ENCODE assay signal across 19 cellular contexts in genomic region chr2:69084492-69084891, GRCh38.
A peak's percentile ranks its signal among the peaks of the same experiment; 100 is the strongest.
DNase-seq lines count a peak whose midpoint lies in the region; ATAC-seq, FAIRE-seq and TF ChIP-seq lines count a peak whose summit lies in the region.
"Had no signal": no experiment of that assay in that cellular context is flagged by ENCODE, and none has a peak within 500 bp of the region (broad histone marks: within the 10 kb centered on the region; RNA-seq: fewer than 3 reads in every experiment).

No MANE protein-coding gene starts in this region.

- H3K27ac ChIP-seq in Panc1 (ENCODE audit: low read length) (peak overlapping the region; percentile 94; the same call in 1 of the 2 replicates), parathyroid adenoma (peak overlapping the region; percentile 98), vagina (peak overlapping the region; percentile 78)

- H3K36me3 ChIP-seq in Panc1 (ENCODE audit: control insufficient read depth, insufficient read depth, low read length) (peaks cover 3% of the 10 kb centered on the region; the same call in 1 of the 2 replicates), parathyroid adenoma (ENCODE audit: control insufficient read depth, insufficient read depth, low read length) (no peaks in the 10 kb centered on the region), vagina (no peaks in the 10 kb centered on the region)

- no peak overlapping the region for H3K27ac Mint-ChIP-seq in WTC11
- H3K27ac Mint-ChIP-seq: CD4-positive, CD25-positive, alpha-beta regulatory T cell; CD8-positive, alpha-beta T cell; GM23338; H9; HFFc6 had no signal

- no peaks in the 10 kb centered on the region for H3K9me3 ChIP-seq in Panc1 (ENCODE audit: control insufficient read depth, insufficient read depth, low read depth, low read length)
- H3K9me3 ChIP-seq in parathyroid adenoma (ENCODE audit: control insufficient read depth, low read length): no peaks in the 10 kb centered on the region
- H3K9me3 ChIP-seq in vagina: no peaks in the 10 kb centered on the region
- H3K9me3 ChIP-seq: Caco-2 had no signal

- no peak for TF ChIP-seq POLR2A in vagina (IDR thresholded peaks at IDR 0.05)

- H3K4me1 Mint-ChIP-seq in WTC11: peaks cover 15% of the 10 kb centered on the region
- H3K4me1 Mint-ChIP-seq: CD4-positive, CD25-positive, alpha-beta regulatory T cell; GM23338 had no signal

- peaks cover 13% of the 10 kb centered on the region for H3K36me3 Mint-ChIP-seq in WTC11
- H3K36me3 Mint-ChIP-seq: CD4-positive, CD25-positive, alpha-beta regulatory T cell; CD8-positive, alpha-beta T cell had no signal

- no peak overlapping the region for H2AFZ ChIP-seq in parathyroid adenoma
- H2AFZ ChIP-seq: GM23338 had no signal

- intact Hi-C loops in Panc1 (cut with micrococcal nuclease; ENCODE audit: unreplicated experiment) (no loop called here), vagina (cut with DNase I) (no loop called here)

- CTCF ChIA-PET in Panc1 (lab: Charles Lee): interaction anchor here (0.7 kb wide), 1 partner anchor 9 kb away, joined by 6 read pairs; no protein-coding TSS in a partner anchor
- CTCF ChIA-PET in WTC11 (lab: Charles Lee): no interaction called here

- H3K79me2 ChIP-seq in parathyroid adenoma: no peaks in the 10 kb centered on the region

- ATAC-seq in Panc1 (no peak), WTC11 (no peak), HG02571 (IDR thresholded peaks at IDR 0.05; ENCODE audit: unreplicated experiment) (no peak)
- ATAC-seq: CD8-positive, alpha-beta T cell; GM23338; HCT116 had no signal

- no peak overlapping the region for H3K4me2 ChIP-seq in parathyroid adenoma (ENCODE audit: low read length)
- H3K4me2 ChIP-seq: GM23338 had no signal

- TF ChIP-seq CTCF in Panc1 (IDR thresholded peaks at IDR 0.05): no peak
- no peak for TF ChIP-seq CTCF in WTC11 (IDR thresholded peaks at IDR 0.05)
- no peak for TF ChIP-seq CTCF in parathyroid adenoma (IDR thresholded peaks at IDR 0.05)
- no peak for TF ChIP-seq CTCF in vagina (IDR thresholded peaks at IDR 0.05)

- no peaks in the 10 kb centered on the region for H3K27me3 Mint-ChIP-seq in WTC11 (ENCODE audit: low read depth)

- H3K4me1 ChIP-seq in Panc1 (ENCODE audit: control insufficient read depth, insufficient read depth, low read length) (peaks cover 36% of the 10 kb centered on the region), parathyroid adenoma (peaks cover 46% of the 10 kb centered on the region), vagina (peaks cover 52% of the 10 kb centered on the region)
- H3K4me1 ChIP-seq: Caco-2 had no signal

- H3K4me3 ChIP-seq in Panc1 (ENCODE audit: low read depth in 2 of 2, low read length in 2 of 2) (no peak overlapping the region), parathyroid adenoma (ENCODE audit: low read depth, low read length) (no peak overlapping the region), vagina (no peak overlapping the region)
- H3K4me3 ChIP-seq: GM23338 had no signal

- POLR2A ChIA-PET in Panc1 (lab: Charles Lee) (no interaction called here), WTC11 (lab: Charles Lee) (no interaction called here)

- no peaks in the 10 kb centered on the region for H3K27me3 ChIP-seq in Panc1 (ENCODE audit: control insufficient read depth, insufficient read depth, low read length)
- H3K27me3 ChIP-seq in parathyroid adenoma (ENCODE audit: control insufficient read depth, insufficient read depth, low read length): no peaks in the 10 kb centered on the region
- H3K27me3 ChIP-seq in vagina: no peaks in the 10 kb centered on the region

- in situ Hi-C loops in Panc1 (cut with HindIII; ENCODE audit: low pct_unique_long_range_greater_than_20kb, low sequenced_read_pairs): no loop called here

- FAIRE-seq in urothelium cell line (lab: Jason Lieb, UNC): no peak
- FAIRE-seq: G401.6, GM12892 had no signal

- no peaks in the 10 kb centered on the region for H3K9me3 Mint-ChIP-seq in WTC11
- H3K9me3 Mint-ChIP-seq: CD8-positive, alpha-beta T cell; GM23338; H9; HFFc6 had no signal

- H3K4me3 Mint-ChIP-seq in WTC11: no peak overlapping the region
- H3K4me3 Mint-ChIP-seq: CD4-positive, CD25-positive, alpha-beta regulatory T cell; CD8-positive, alpha-beta T cell; GM23338; H9; HFFc6 had no signal

- DNase-seq in Panc1 (ENCODE audit: low read depth, low spot score) (no peak), WTC11 (ENCODE audit: low spot score) (no peak), vagina (ENCODE audit: extremely low spot score in 2 of 2) (no peak), ureter (ENCODE audit: low spot score) (no peak), urothelium cell line (ENCODE audit: low spot score) (no peak)
- DNase-seq: C1 segment of cervical spinal cord; Caco-2; CD4-positive, CD25-positive, alpha-beta regulatory T cell; CD8-positive, alpha-beta T cell; DMS153; DND-41; H9; HFFc6 had no signal

- BruUV-seq in Panc1 (replicated peaks; lab: Mats Ljungman, UMichigan): no TSS peak

- no peak overlapping the region for H3K9ac ChIP-seq in parathyroid adenoma

TF ChIP-seq in WTC11, 78 proteins besides CTCF, POLR2A, EP300 and RAD21:
- TF ChIP-seq, protein P1, sequence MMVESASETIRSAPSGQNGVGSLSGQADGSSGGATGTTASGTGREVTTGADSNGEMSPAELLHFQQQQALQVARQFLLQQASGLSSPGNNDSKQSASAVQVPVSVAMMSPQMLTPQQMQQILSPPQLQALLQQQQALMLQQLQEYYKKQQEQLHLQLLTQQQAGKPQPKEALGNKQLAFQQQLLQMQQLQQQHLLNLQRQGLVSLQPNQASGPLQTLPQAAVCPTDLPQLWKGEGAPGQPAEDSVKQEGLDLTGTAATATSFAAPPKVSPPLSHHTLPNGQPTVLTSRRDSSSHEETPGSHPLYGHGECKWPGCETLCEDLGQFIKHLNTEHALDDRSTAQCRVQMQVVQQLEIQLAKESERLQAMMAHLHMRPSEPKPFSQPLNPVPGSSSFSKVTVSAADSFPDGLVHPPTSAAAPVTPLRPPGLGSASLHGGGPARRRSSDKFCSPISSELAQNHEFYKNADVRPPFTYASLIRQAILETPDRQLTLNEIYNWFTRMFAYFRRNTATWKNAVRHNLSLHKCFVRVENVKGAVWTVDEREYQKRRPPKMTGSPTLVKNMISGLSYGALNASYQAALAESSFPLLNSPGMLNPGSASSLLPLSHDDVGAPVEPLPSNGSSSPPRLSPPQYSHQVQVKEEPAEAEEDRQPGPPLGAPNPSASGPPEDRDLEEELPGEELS (CRISPR knock-in tag; IDR thresholded peaks at IDR 0.05): no peak
- peak; percentile 33; the same call in 1 of the 2 replicates for TF ChIP-seq ZNF121 (CRISPR knock-in tag; IDR thresholded peaks at IDR 0.05)
